Comparison of ENCODE assay signal across 8 cellular contexts in the genomic region with DNA sequence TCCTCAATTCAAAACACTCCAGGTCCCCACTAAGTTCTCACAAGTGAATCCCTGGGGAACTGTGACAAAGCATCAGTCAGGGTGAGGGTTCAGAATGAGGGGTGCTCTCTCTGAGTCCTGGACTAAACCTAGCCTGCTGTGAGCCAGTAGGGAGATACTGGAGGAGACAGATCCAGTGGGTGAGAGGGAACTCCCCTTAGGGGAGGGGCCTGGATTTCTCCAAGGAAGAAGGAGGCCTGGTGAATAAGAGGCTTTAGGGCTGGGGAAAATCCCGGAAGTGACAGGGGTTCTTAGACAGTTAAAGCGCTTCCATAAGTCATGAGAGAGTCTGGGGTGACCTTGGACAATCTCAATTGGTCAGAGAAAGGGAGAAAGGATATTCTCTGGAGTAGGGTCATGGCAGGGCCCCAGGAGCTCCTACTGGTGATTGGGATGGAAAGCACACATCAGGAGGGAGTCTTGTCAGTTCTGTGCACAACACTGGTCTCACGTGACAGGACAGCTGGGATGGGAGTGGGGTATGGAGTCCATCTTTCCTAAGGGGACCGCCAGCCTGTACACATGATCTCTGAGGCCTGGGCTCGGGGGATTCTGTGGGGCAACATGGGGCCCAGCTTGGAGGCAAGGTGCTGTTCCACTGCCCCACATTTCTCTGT. TPM values are rescaled to one million over a fixed set of nuclear protein-coding genes. Genes with fewer than 3 reads are reported as not detected.
DNase-seq lines count a peak whose midpoint lies in the region; ATAC-seq and TF ChIP-seq lines count a peak whose summit lies in the region.

No MANE protein-coding gene starts in this region.

- no peaks in the 10 kb centered on the region for H3K9me3 Mint-ChIP-seq in natural killer cell treated with Interleukin-12 subunit alpha and Interleukin-12 subunit beta and Interleukin-15 and Interleukin-18, amount 100 ng/mL, for 72 hours

- peaks cover 41 to 44% of the 10 kb centered on the region in 2 donors for H3K4me1 Mint-ChIP-seq in natural killer cell treated with Interleukin-12 subunit alpha and Interleukin-12 subunit beta and Interleukin-15 and Interleukin-18, amount 100 ng/mL, for 72 hours (ENCODE audit: low read depth in 2 of 2)

- no peak for ATAC-seq in natural killer cell treated with Interleukin-12 subunit alpha and Interleukin-12 subunit beta and Interleukin-15 and Interleukin-18, amount 100 ng/mL, for 72 hours

- DNase-seq in GM03348 (ENCODE audit: low spot score) (peak; percentile 90), RPMI7951 (ENCODE audit: low read depth) (peak; percentile 88), epithelial cell of esophagus (ENCODE audit: low read depth) (peak; percentile 94), C1 segment of cervical spinal cord (lab: John Stamatoyannopoulos, UW) (no peak), SHP77 treated with DMSO at 0.1 percent for 48 hours (lab: John Stamatoyannopoulos, UW) (no peak), KG1 (lab: John Stamatoyannopoulos, UW) (no peak), pons (ENCODE audit: low spot score) (no peak)
- DNase-seq in natural killer cell treated with Interleukin-12 subunit alpha and Interleukin-12 subunit beta and Interleukin-15 and Interleukin-18, amount 100 ng/mL, for 72 hours (ENCODE audit: low spot score) = no peak

- peak overlapping the region; percentile 65 for H3K4me3 Mint-ChIP-seq in natural killer cell treated with Interleukin-12 subunit alpha and Interleukin-12 subunit beta and Interleukin-15 and Interleukin-18, amount 100 ng/mL, for 72 hours

- peak overlapping the region; percentile 74 for H3K4me3 ChIP-seq in epithelial cell of esophagus (ENCODE audit: low read length)

- no peak for TF ChIP-seq CTCF in epithelial cell of esophagus (IDR thresholded peaks at IDR 0.05; ENCODE audit: insufficient read depth, low read depth, low read length, missing control alignments)

- peak overlapping the region; percentile 45 to 65 for H3K27ac Mint-ChIP-seq in natural killer cell treated with Interleukin-12 subunit alpha and Interleukin-12 subunit beta and Interleukin-15 and Interleukin-18, amount 100 ng/mL, for 72 hours

- H3K27me3 Mint-ChIP-seq in natural killer cell treated with Interleukin-12 subunit alpha and Interleukin-12 subunit beta and Interleukin-15 and Interleukin-18, amount 100 ng/mL, for 72 hours = no peaks in the 10 kb centered on the region

- H3K36me3 Mint-ChIP-seq in natural killer cell treated with Interleukin-12 subunit alpha and Interleukin-12 subunit beta and Interleukin-15 and Interleukin-18, amount 100 ng/mL, for 72 hours = peaks cover under 1% of the 10 kb centered on the region

RNA-seq across cellular contexts. Expression of gene TBC1D10A, which starts 1.5 kb away (rescaled TPM):
- 18.5 and 23.2 TPM in 2 replicates for total RNA-seq in RPMI7951 (2014; rRNA removed; shearing (Covaris generic))
- 10 to 100 TPM; 13.9 to 28.3 TPM for total RNA-seq in natural killer cell treated with Interleukin-12 subunit alpha and Interleukin-12 subunit beta and Interleukin-15 and Interleukin-18, amount 100 ng/mL, for 72 hours

RNA-seq across cellular contexts. Expression of gene SF3A1, which starts 31.5 kb away (rescaled TPM):
- 16.3 and 33.9 TPM in 2 replicates for total RNA-seq in RPMI7951 (2014; rRNA removed; shearing (Covaris generic))
- total RNA-seq in natural killer cell treated with Interleukin-12 subunit alpha and Interleukin-12 subunit beta and Interleukin-15 and Interleukin-18, amount 100 ng/mL, for 72 hours = 100 to 1,000 TPM; 225 to 301 TPM

RNA-seq across cellular contexts. Expression of gene CCDC157, which starts 31.6 kb away (rescaled TPM):
- total RNA-seq in RPMI7951 (2014; rRNA removed; shearing (Covaris generic)) = 1.8 and 2.9 TPM in 2 replicates
- total RNA-seq in natural killer cell treated with Interleukin-12 subunit alpha and Interleukin-12 subunit beta and Interleukin-15 and Interleukin-18, amount 100 ng/mL, for 72 hours = 1 to 10 TPM; 3.3 to 6.8 TPM

RNA-seq across cellular contexts. Expression of gene CASTOR1, which starts 35.9 kb away (rescaled TPM):
- total RNA-seq in RPMI7951 (2014; rRNA removed; shearing (Covaris generic)) = 9.6 and 16.6 TPM in 2 replicates
- 1 to 10 TPM; 4.0 to 4.4 TPM for total RNA-seq in natural killer cell treated with Interleukin-12 subunit alpha and Interleukin-12 subunit beta and Interleukin-15 and Interleukin-18, amount 100 ng/mL, for 72 hours

RNA-seq across cellular contexts. Expression of gene OSM, which starts 58.5 kb away (rescaled TPM):
- total RNA-seq in RPMI7951 (2014; rRNA removed; shearing (Covaris generic)) = not detected in 2 replicates
- 10 to 100 TPM; 15.5 to 38.7 TPM for total RNA-seq in natural killer cell treated with Interleukin-12 subunit alpha and Interleukin-12 subunit beta and Interleukin-15 and Interleukin-18, amount 100 ng/mL, for 72 hours

Comparison
In these comparisons a context has a peak if more than half of its experiments do, and no peak if none do; other contexts are left out.
1. DNase-seq: peak in GM03348 (single experiment), RPMI7951 (single experiment) and epithelial cell of esophagus (single experiment); none in natural killer cell treated with Interleukin-12 subunit alpha and Interleukin-12 subunit beta and Interleukin-15 and Interleukin-18, amount 100 ng/mL, for 72 hours (single experiment), C1 segment of cervical spinal cord (0 of 14), SHP77 treated with DMSO at 0.1 percent for 48 hours (single experiment), KG1 (single experiment) and pons (single experiment).